In genomic region chr9:37551888-37552287, GRCh38 we compare ENCODE assay signal across 16 cellular contexts.
"Had no signal": no experiment of that assay in that cellular context is flagged by ENCODE, and none has a peak within 500 bp of the region (broad histone marks: within the 10 kb centered on the region; RNA-seq: fewer than 3 reads in every experiment).

No MANE protein-coding gene starts in this region.

- H3K27ac Mint-ChIP-seq: activated naive CD4-positive, alpha-beta T cell treated with anti-CD3 and anti-CD28 coated beads, Interleukin-2, amount 50 U/mL, for 72 hours; naive thymus-derived CD4-positive, alpha-beta T cell; neural progenitor cell; WTC11 had no signal

- H3K9me3 Mint-ChIP-seq: activated naive CD4-positive, alpha-beta T cell treated with anti-CD3 and anti-CD28 coated beads, Interleukin-2, amount 50 U/mL, for 72 hours; central memory CD8-positive, alpha-beta T cell; effector memory CD8-positive, alpha-beta T cell; neural progenitor cell had no signal

- H3K4me1 Mint-ChIP-seq: central memory CD8-positive, alpha-beta T cell; naive thymus-derived CD4-positive, alpha-beta T cell had no signal

- ATAC-seq: activated naive CD4-positive, alpha-beta T cell treated with anti-CD3 and anti-CD28 coated beads, Interleukin-2, amount 50 U/mL, for 72 hours; effector memory CD8-positive, alpha-beta T cell; left lobe of liver; naive thymus-derived CD4-positive, alpha-beta T cell; sciatic nerve; WTC11 had no signal

- H3K4me3 Mint-ChIP-seq: central memory CD8-positive, alpha-beta T cell; effector memory CD8-positive, alpha-beta T cell; naive thymus-derived CD4-positive, alpha-beta T cell; neural progenitor cell; WTC11 had no signal

- H3K27me3 Mint-ChIP-seq: central memory CD8-positive, alpha-beta T cell; effector memory CD8-positive, alpha-beta T cell; naive thymus-derived CD4-positive, alpha-beta T cell had no signal

- DNase-seq: activated T-cell treated with anti-CD3 and anti-CD28 coated beads, Interleukin-2, amount 50 U/mL, for 1 hour; colonic mucosa; dorsolateral prefrontal cortex; effector memory CD8-positive, alpha-beta T cell; foreskin melanocyte; naive thymus-derived CD4-positive, alpha-beta T cell; small intestine; stimulated activated CD4-positive, alpha-beta T cell treated with anti-CD3 and anti-CD28 coated beads, Interleukin-15, amount 100 ng/mL, for 24 hours; stimulated activated naive CD4-positive, alpha-beta T cell treated with Interleukin-2 at 50 U/mL for 16 hours; T-helper 9 cell had no signal

- H3K36me3 Mint-ChIP-seq: activated naive CD4-positive, alpha-beta T cell treated with anti-CD3 and anti-CD28 coated beads, Interleukin-2, amount 50 U/mL, for 72 hours; naive thymus-derived CD4-positive, alpha-beta T cell; WTC11 had no signal
